In the genomic region with DNA sequence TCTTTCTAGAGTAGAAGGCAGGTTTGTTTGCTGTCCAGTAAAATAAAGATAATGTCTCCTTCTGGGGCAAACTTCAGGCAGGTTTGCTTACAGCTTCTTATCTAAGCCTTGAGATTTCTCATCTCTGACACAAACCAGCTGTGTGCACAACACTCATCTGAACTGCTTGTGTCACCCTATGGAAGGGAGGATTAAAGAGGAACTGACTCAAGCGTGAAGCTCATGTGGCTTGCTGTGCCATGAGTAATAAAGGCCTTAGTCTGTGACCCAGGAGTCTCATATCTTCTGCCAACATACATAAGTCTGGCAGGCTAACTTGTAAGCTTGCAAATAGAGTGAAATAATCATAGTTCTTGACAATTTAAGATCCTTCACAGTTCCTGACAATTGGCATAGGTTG, we compare ENCODE assay signal across 9 cellular contexts. TPM values are rescaled to one million over a fixed set of nuclear protein-coding genes. Genes with fewer than 3 reads are reported as not detected.
DNase-seq lines count a peak whose midpoint lies in the region; ATAC-seq and TF ChIP-seq lines count a peak whose summit lies in the region.
"Had no signal": no experiment of that assay in that cellular context is flagged by ENCODE, and none has a peak within 500 bp of the region (broad histone marks: within the 10 kb centered on the region; RNA-seq: fewer than 3 reads in every experiment).

No MANE protein-coding gene starts in this region.

- no peaks in the 10 kb centered on the region for H3K4me1 ChIP-seq in fibroblast of lung (ENCODE audit: control insufficient read depth, extremely low read depth, insufficient read depth, low read length)
- H3K4me1 ChIP-seq in tibial artery, result no peaks in the 10 kb centered on the region

- no peak overlapping the region for H3K4me2 ChIP-seq in fibroblast of lung (ENCODE audit: extremely low read depth, insufficient read depth, low read length)

- H4K20me1 ChIP-seq in fibroblast of lung (ENCODE audit: control insufficient read depth, extremely low read depth, insufficient read depth, low read length), result no peaks in the 10 kb centered on the region

- H3K27me3 ChIP-seq in fibroblast of lung (ENCODE audit: control insufficient read depth, insufficient read depth, low read length), result no peaks in the 10 kb centered on the region
- H3K27me3 ChIP-seq in tibial artery, result no peaks in the 10 kb centered on the region

- H3K27ac ChIP-seq in fibroblast of lung (ENCODE audit: insufficient read depth, low read length) (no peak overlapping the region), tibial artery (no peak overlapping the region)
- H3K27ac ChIP-seq: thoracic aorta had no signal

- no peaks in the 10 kb centered on the region for H3K36me3 ChIP-seq in fibroblast of lung (ENCODE audit: control insufficient read depth, insufficient read depth, low read length)
- no peaks in the 10 kb centered on the region for H3K36me3 ChIP-seq in tibial artery
- H3K36me3 ChIP-seq: thoracic aorta had no signal

- ATAC-seq in GM18907 (IDR thresholded peaks at IDR 0.05; ENCODE audit: unreplicated experiment) (peak; percentile 67), GM21825 (IDR thresholded peaks at IDR 0.05; ENCODE audit: unreplicated experiment) (no peak)

- intact Hi-C loops in tibial artery (cut with DNase I; ENCODE audit: low total_unique reads), result no loop called here

- H3K9ac ChIP-seq in fibroblast of lung (ENCODE audit: insufficient read depth, low read length), result no peak overlapping the region

- no peak for TF ChIP-seq CTCF in fibroblast of lung (conservative IDR thresholded peaks at IDR 0.05 in 1 of 2, IDR thresholded peaks at IDR 0.05 in 1 of 2; ENCODE audit: low read depth in 1 of 2, low read length in 2 of 2)
- TF ChIP-seq CTCF in tibial artery (IDR thresholded peaks at IDR 0.05), result no peak

- peak; percentile 85 for DNase-seq in ACHN
- peak; percentile 77 for DNase-seq in NCI-H226
- DNase-seq in fibroblast of lung (ENCODE audit: low read depth in 2 of 2), result peak; percentile 84 to 97
- DNase-seq in DMS114 treated with DMSO at 0.1 percent for 48 hours (lab: John Stamatoyannopoulos, UW; ENCODE audit: unreplicated experiment), result no peak
- no peak for DNase-seq in COR-L47 (lab: John Stamatoyannopoulos, UW)
- DNase-seq in tibial artery, result no peak

- in situ Hi-C loops in ACHN (cut with HindIII; ENCODE audit: low pct_ligation_motif_present, low pct_unique_long_range_greater_than_20kb, low sequenced_read_pairs), result no loop called here

- no peaks in the 10 kb centered on the region for H3K79me2 ChIP-seq in fibroblast of lung (ENCODE audit: control insufficient read depth, insufficient read depth, low read length)

- H2AFZ ChIP-seq in fibroblast of lung (ENCODE audit: low read length), result no peak overlapping the region

- H3K4me3 ChIP-seq in fibroblast of lung (replicated peaks in 1 of 4; ENCODE audit: control extremely low read depth in 1 of 4, insufficient read depth in 1 of 4, low read depth in 3 of 4, low read length in 4 of 4), result no peak overlapping the region
- H3K4me3 ChIP-seq in tibial artery, result no peak overlapping the region
- H3K4me3 ChIP-seq: thoracic aorta had no signal

- no peaks in the 10 kb centered on the region for H3K9me3 ChIP-seq in fibroblast of lung (ENCODE audit: control insufficient read depth, insufficient read depth, low read depth, low read length)
- H3K9me3 ChIP-seq in tibial artery, result no peaks in the 10 kb centered on the region
- H3K9me3 ChIP-seq: thoracic aorta had no signal

RNA-seq across cellular contexts. Expression of a gene that starts 24.2 kb away (rescaled TPM):
- total RNA-seq in fibroblast of lung, result under 0.01 TPM in 1 of 2 replicates, not detected in the other
- not detected in 2 replicates for polyA plus RNA-seq in fibroblast of lung
- not detected in 2 replicates for polyA plus RNA-seq in fibroblast of lung (2012)
- polyA minus RNA-seq in fibroblast of lung (ENCODE audit: low replicate concordance), result not detected in 2 replicates

Comparison
In these comparisons a context has a peak if more than half of its experiments do, and no peak if none do; other contexts are left out.
1. DNase-seq: peak in ACHN (single experiment), NCI-H226 (single experiment) and fibroblast of lung (2 of 2); none in DMS114 treated with DMSO at 0.1 percent for 48 hours (single experiment), COR-L47 (single experiment) and tibial artery (0 of 2).